ENCODE assay signal across 18 cellular contexts in the genomic region with DNA sequence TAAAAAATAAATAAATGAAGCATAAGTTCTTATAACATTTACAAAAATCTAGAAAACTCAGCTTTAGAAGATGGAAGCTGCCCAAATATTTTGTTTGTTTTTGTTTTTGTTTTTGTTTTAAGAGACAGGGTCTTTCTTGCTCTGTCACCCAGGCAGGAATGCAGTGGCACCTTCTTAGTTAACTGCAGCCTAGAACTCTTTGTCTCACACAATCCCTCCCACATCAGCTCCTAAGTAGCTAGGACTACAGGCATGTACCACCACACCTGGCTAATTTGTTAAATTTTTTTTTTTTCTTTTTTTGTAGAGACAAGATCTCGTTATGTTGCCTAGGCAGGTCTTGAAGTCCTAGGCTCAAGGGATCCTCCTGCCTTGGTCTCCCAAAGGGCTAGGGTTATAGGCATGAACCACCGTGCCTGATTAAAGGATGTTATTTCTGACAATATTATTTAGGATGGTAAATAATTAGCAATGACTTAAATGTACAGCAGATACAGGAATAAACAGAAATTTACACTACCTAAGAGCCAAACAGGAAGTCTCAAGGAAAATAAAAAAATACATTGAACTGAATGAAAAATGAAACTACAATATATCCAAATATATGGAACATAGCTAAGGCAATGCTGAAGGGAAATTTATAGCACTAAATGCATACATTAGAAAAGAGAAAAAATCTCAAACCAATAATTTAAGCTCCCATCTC. TPM values are rescaled to one million over a fixed set of nuclear protein-coding genes. Genes with fewer than 3 reads are reported as not detected.
A peak's percentile ranks its signal among the peaks of the same experiment; 100 is the strongest.
DNase-seq lines count a peak whose midpoint lies in the region; ATAC-seq and TF ChIP-seq lines count a peak whose summit lies in the region.
"Had no signal": no experiment of that assay in that cellular context is flagged by ENCODE, and none has a peak within 500 bp of the region (broad histone marks: within the 10 kb centered on the region; RNA-seq: fewer than 3 reads in every experiment).

No MANE protein-coding gene starts in this region.

- H3K4me2 ChIP-seq in Karpas-422 (ENCODE audit: low read depth, low read length, poor library complexity, severe bottlenecking) = no peak overlapping the region

- intact Hi-C loops in posterior vena cava (cut with DNase I) = no loop called here

- H3K4me1 Mint-ChIP-seq in activated naive CD8-positive, alpha-beta T cell treated with anti-CD3 and anti-CD28 coated beads, Interleukin-2, amount 50 U/mL, for 24 hours = peaks cover 57% of the 10 kb centered on the region

- H3K79me2 ChIP-seq in Karpas-422 (ENCODE audit: low read length) = no peaks in the 10 kb centered on the region

- no peak overlapping the region for H3K27ac ChIP-seq in Karpas-422 (ENCODE audit: low read length)
- H3K27ac ChIP-seq: breast epithelium, gastrocnemius medialis, psoas muscle, upper lobe of right lung had no signal

- H3K9me2 ChIP-seq in Karpas-422 (replicated peaks; ENCODE audit: insufficient read depth, low read length) = no peaks in the 10 kb centered on the region

- H4K20me1 ChIP-seq in Karpas-422 (ENCODE audit: insufficient read depth, low read depth, low read length) = no peaks in the 10 kb centered on the region

- H3K36me3 Mint-ChIP-seq in activated naive CD8-positive, alpha-beta T cell treated with anti-CD3 and anti-CD28 coated beads, Interleukin-2, amount 50 U/mL, for 24 hours (ENCODE audit: low read depth) = peaks cover 9% of the 10 kb centered on the region

- no peak for DNase-seq in GM06990 (ENCODE audit: extremely low read depth, insufficient read length)
- no peak for DNase-seq in activated naive CD8-positive, alpha-beta T cell treated with anti-CD3 and anti-CD28 coated beads, Interleukin-2, amount 50 U/mL, for 24 hours
- DNase-seq in posterior vena cava (ENCODE audit: low spot score) = no peak
- no peak for DNase-seq in NCI-H510A (lab: John Stamatoyannopoulos, UW)
- DNase-seq in NCI-H2107 treated with DMSO at 0.1 percent for 48 hours (lab: John Stamatoyannopoulos, UW; ENCODE audit: unreplicated experiment) = no peak
- no peak for DNase-seq in Karpas-422
- DNase-seq: activated CD8-positive, alpha-beta T cell treated with anti-CD3 and anti-CD28 coated beads for 36 hours; AML-193; effector memory CD8-positive, alpha-beta T cell; gastrocnemius medialis; NCI-H2029 treated with DMSO at 0.1 percent for 48 hours; NCI-H82; psoas muscle; Right ventricle myocardium superior; upper lobe of right lung had no signal

- H3K4me3 Mint-ChIP-seq in activated naive CD8-positive, alpha-beta T cell treated with anti-CD3 and anti-CD28 coated beads, Interleukin-2, amount 50 U/mL, for 24 hours = peak overlapping the region; percentile 36
- H3K4me3 Mint-ChIP-seq: activated CD8-positive, alpha-beta T cell treated with anti-CD3 and anti-CD28 coated beads for 36 hours; effector memory CD8-positive, alpha-beta T cell had no signal

- H3K4me3 ChIP-seq in GM06990 (replicated peaks; ENCODE audit: low read depth, low read length) (peak overlapping the region; percentile 25; the same call in 1 of the 2 replicates), Karpas-422 (ENCODE audit: low read length) (no peak overlapping the region)
- H3K4me3 ChIP-seq: breast epithelium, gastrocnemius medialis, psoas muscle, upper lobe of right lung had no signal

- H3K27me3 ChIP-seq in GM06990 (replicated peaks; ENCODE audit: control insufficient read depth, insufficient read depth, low read length) = no peaks in the 10 kb centered on the region
- H3K27me3 ChIP-seq in Karpas-422 (ENCODE audit: low read length) = no peaks in the 10 kb centered on the region
- H3K27me3 ChIP-seq: breast epithelium, gastrocnemius medialis, upper lobe of right lung had no signal

- no peak overlapping the region for H2AFZ ChIP-seq in Karpas-422 (ENCODE audit: low read length)

- ATAC-seq in GM19463 (IDR thresholded peaks at IDR 0.05; ENCODE audit: unreplicated experiment) (peak; percentile 40), HG03103 (IDR thresholded peaks at IDR 0.05; ENCODE audit: low read depth, unreplicated experiment) (peak; percentile 41)
- ATAC-seq in activated naive CD8-positive, alpha-beta T cell treated with anti-CD3 and anti-CD28 coated beads, Interleukin-2, amount 50 U/mL, for 24 hours = no peak
- ATAC-seq: activated CD8-positive, alpha-beta T cell treated with anti-CD3 and anti-CD28 coated beads for 36 hours; effector memory CD8-positive, alpha-beta T cell; gastrocnemius medialis; psoas muscle; upper lobe of right lung had no signal

- H3K9me3 Mint-ChIP-seq in activated naive CD8-positive, alpha-beta T cell treated with anti-CD3 and anti-CD28 coated beads, Interleukin-2, amount 50 U/mL, for 24 hours = peaks cover 12% of the 10 kb centered on the region

- no peaks in the 10 kb centered on the region for H3K36me3 ChIP-seq in GM06990 (ENCODE audit: control insufficient read depth, insufficient read depth, low read length)
- H3K36me3 ChIP-seq in Karpas-422 (ENCODE audit: insufficient read depth, low read length) = no peaks in the 10 kb centered on the region
- H3K36me3 ChIP-seq: breast epithelium, gastrocnemius medialis, upper lobe of right lung had no signal

- H3K9ac ChIP-seq in Karpas-422 (ENCODE audit: low read length) = no peak overlapping the region

- H3K4me1 ChIP-seq in Karpas-422 (ENCODE audit: low read length) = no peaks in the 10 kb centered on the region
- H3K4me1 ChIP-seq: breast epithelium had no signal

- H3K27me3 Mint-ChIP-seq in activated naive CD8-positive, alpha-beta T cell treated with anti-CD3 and anti-CD28 coated beads, Interleukin-2, amount 50 U/mL, for 24 hours = peaks cover 1% of the 10 kb centered on the region
- H3K27me3 Mint-ChIP-seq: activated CD8-positive, alpha-beta T cell treated with anti-CD3 and anti-CD28 coated beads for 36 hours; effector memory CD8-positive, alpha-beta T cell had no signal

- H3K27ac Mint-ChIP-seq in activated naive CD8-positive, alpha-beta T cell treated with anti-CD3 and anti-CD28 coated beads, Interleukin-2, amount 50 U/mL, for 24 hours = no peak overlapping the region
- H3K27ac Mint-ChIP-seq: activated CD8-positive, alpha-beta T cell treated with anti-CD3 and anti-CD28 coated beads for 36 hours; effector memory CD8-positive, alpha-beta T cell had no signal

- TF ChIP-seq CTCF in GM06990 (IDR thresholded peaks at IDR 0.05; ENCODE audit: insufficient read depth, low read length, poor library complexity, severe bottlenecking) = no peak

- no peaks in the 10 kb centered on the region for H3K9me3 ChIP-seq in Karpas-422 (ENCODE audit: low read length)
- H3K9me3 ChIP-seq: gastrocnemius medialis, psoas muscle, upper lobe of right lung had no signal

RNA-seq across cellular contexts. Expression of a gene that starts 17.2 kb away (rescaled TPM):
- total RNA-seq in posterior vena cava = 100 to 1,000 TPM; 142 to 163 TPM
- 0.04 and 0.07 TPM in 2 replicates for total RNA-seq in Karpas-422 (2014; rRNA removed; shearing (Covaris generic); ENCODE audit: low replicate concordance)

Comparison
In these comparisons a context has a peak if more than half of its experiments do, and no peak if none do; other contexts are left out.
1. RNA of a gene that starts 17.2 kb away (total RNA-seq): 142 to 163 TPM in posterior vena cava; 0.04 to 0.07 TPM in Karpas-422; every median in the first group is over 100 times any median in the second.